1 cellular context compared by ENCODE assay signal in the genomic region with DNA sequence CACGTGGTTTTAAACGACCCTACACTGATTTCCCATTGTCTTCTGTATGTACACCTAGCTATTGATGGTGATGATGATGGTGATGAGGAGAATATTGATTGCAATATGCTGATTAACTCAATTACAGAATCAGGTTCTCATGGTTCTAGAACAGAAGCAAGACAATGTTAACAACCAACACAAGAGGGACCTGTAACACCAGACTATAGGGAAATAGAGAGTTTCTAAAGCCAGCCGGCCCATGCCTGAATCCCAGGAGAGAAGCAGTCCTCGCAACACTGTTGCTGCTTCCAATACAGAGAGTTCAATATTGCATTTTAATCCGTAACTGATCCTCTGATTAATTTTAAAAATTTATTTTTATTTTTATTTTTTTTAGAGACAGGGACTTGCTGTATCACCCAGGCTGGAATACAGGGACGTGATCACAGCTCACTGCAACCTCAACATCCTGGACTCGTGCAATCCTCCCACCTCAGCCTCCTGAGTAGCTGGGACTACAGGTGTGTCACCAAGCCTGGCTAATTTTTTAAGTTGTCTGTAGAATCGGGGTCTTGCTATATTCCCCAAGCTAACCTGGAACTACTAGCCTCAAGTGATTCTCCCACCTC.
TF ChIP-seq lines count a peak whose summit lies in the region.

No MANE protein-coding gene starts in this region.

TF ChIP-seq in endothelial cell of umbilical vein, 7 proteins besides CTCF, POLR2A, EP300 and RAD21 (continued from another document):
- TF ChIP-seq, protein P1, sequence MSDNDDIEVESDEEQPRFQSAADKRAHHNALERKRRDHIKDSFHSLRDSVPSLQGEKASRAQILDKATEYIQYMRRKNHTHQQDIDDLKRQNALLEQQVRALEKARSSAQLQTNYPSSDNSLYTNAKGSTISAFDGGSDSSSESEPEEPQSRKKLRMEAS (IDR thresholded peaks at IDR 0.05; ENCODE audit: insufficient read depth, insufficient read length), result no peak
- TF ChIP-seq GATA2 (IDR thresholded peaks at IDR 0.05; ENCODE audit: insufficient read depth, insufficient read length, low read depth, low read length) (no peak), EZH2 (IDR thresholded peaks at IDR 0.05; ENCODE audit: borderline replicate concordance, low read depth, low read length, severe bottlenecking) (no peak), FOS (IDR thresholded peaks at IDR 0.05; ENCODE audit: borderline replicate concordance, insufficient read depth, low read length) (no peak)
